In genomic region chr2:240355001-240355891, GRCh38 we compare ENCODE assay signal across 18 cellular contexts.
A peak's percentile ranks its signal among the peaks of the same experiment; 100 is the strongest.
DNase-seq lines count a peak whose midpoint lies in the region; ATAC-seq and TF ChIP-seq lines count a peak whose summit lies in the region.
"Had no signal": no experiment of that assay in that cellular context is flagged by ENCODE, and none has a peak within 500 bp of the region (broad histone marks: within the 10 kb centered on the region; RNA-seq: fewer than 3 reads in every experiment).

No MANE protein-coding gene starts in this region.

- TF ChIP-seq CTCF in cardiac fibroblast (IDR thresholded peaks at IDR 0.05; ENCODE audit: low read depth, low read length) = no peak

- H3K4me3 ChIP-seq in H7 (ENCODE audit: insufficient read depth, low read depth, low read length) (no peak overlapping the region), cardiac fibroblast (replicated peaks in 1 of 2; ENCODE audit: low read depth in 2 of 2, low read length in 2 of 2) (no peak overlapping the region)

- no peaks in the 10 kb centered on the region for H3K36me3 ChIP-seq in H7 (replicated peaks; ENCODE audit: control insufficient read depth, insufficient read depth, low read length)

- in situ Hi-C loops in G401 (cut with HindIII; ENCODE audit: low sequenced_read_pairs) = no loop called here

- DNase-seq in A172 (ENCODE audit: low spot score) (peak; percentile 29), H7 (peak; percentile 51), cardiac fibroblast (ENCODE audit: low read depth in 2 of 2) (peak; percentile 42 to 68), iris pigment epithelial cell (ENCODE audit: low read depth) (peak; percentile 36), G401 (ENCODE audit: low spot score) (no peak), NCI-H1048 (lab: John Stamatoyannopoulos, UW) (no peak)
- no peak for DNase-seq in activated naive CD4-positive, alpha-beta T cell treated with anti-CD3 and anti-CD28 coated beads, Interleukin-2, amount 50 U/mL, for 72 hours (ENCODE audit: low spot score in 2 of 2)
- DNase-seq: activated naive CD4-positive, alpha-beta T cell treated with Interleukin-2 at 50 U/mL for 16 hours; central memory CD4-positive, alpha-beta T cell; DMS53; NCI-H187; NCI-H69; nucleus accumbens; substantia nigra; T-helper 1 cell had no signal

- H3K27ac Mint-ChIP-seq in activated naive CD4-positive, alpha-beta T cell treated with anti-CD3 and anti-CD28 coated beads, Interleukin-2, amount 50 U/mL, for 72 hours = no peak overlapping the region
- H3K27ac Mint-ChIP-seq: B cell had no signal

- ATAC-seq in activated naive CD4-positive, alpha-beta T cell treated with anti-CD3 and anti-CD28 coated beads, Interleukin-2, amount 50 U/mL, for 72 hours = no peak
- ATAC-seq in GM19455 (IDR thresholded peaks at IDR 0.05; ENCODE audit: unreplicated experiment) = no peak
- ATAC-seq: activated CD4-positive, CD25-positive, alpha-beta regulatory T cell treated with anti-CD3 and anti-CD28 coated beads, Interleukin-2, amount 50 U/mL, for 24 hours had no signal

- H3K36me3 Mint-ChIP-seq in activated naive CD4-positive, alpha-beta T cell treated with anti-CD3 and anti-CD28 coated beads, Interleukin-2, amount 50 U/mL, for 72 hours = peaks cover under 1 to 3% of the 10 kb centered on the region in 2 donors

- H3K9me3 Mint-ChIP-seq in activated naive CD4-positive, alpha-beta T cell treated with anti-CD3 and anti-CD28 coated beads, Interleukin-2, amount 50 U/mL, for 72 hours = peaks cover 0 to 1% of the 10 kb centered on the region in 2 donors

- H3K27me3 ChIP-seq in H7 (ENCODE audit: control insufficient read depth, insufficient read depth, low read length) = no peaks in the 10 kb centered on the region

Comparison
In these comparisons a context has a peak if more than half of its experiments do, and no peak if none do; other contexts are left out.
1. DNase-seq: peak in A172 (single experiment), H7 (single experiment), cardiac fibroblast (2 of 2) and iris pigment epithelial cell (single experiment); none in activated naive CD4-positive, alpha-beta T cell treated with anti-CD3 and anti-CD28 coated beads, Interleukin-2, amount 50 U/mL, for 72 hours (0 of 2), G401 (single experiment) and NCI-H1048 (single experiment).